24 cellular contexts compared by ENCODE assay signal in genomic region chr5:163447191-163447590, GRCh38.
"Had no signal": no experiment of that assay in that cellular context is flagged by ENCODE, and none has a peak within 500 bp of the region (broad histone marks: within the 10 kb centered on the region; RNA-seq: fewer than 3 reads in every experiment).

No MANE protein-coding gene starts in this region.

- ATAC-seq: activated CD4-positive, CD25-positive, alpha-beta regulatory T cell treated with anti-CD3 and anti-CD28 coated beads, Interleukin-2, amount 50 U/mL, for 24 hours; activated T-helper 17 cell treated with anti-CD3 and anti-CD28 coated beads, Interleukin-2, amount 50 U/mL, for 72 hours; heart right ventricle; mucosa of descending colon; pancreas; sciatic nerve; stimulated activated effector memory CD8-positive, alpha-beta T cell treated with anti-CD3 and anti-CD28 coated beads, Interleukin-12 subunit alpha, Interleukin-12 subunit beta, amount 100 ng/mL, for 72 hours; upper lobe of right lung had no signal

- H3K4me2 ChIP-seq: smooth muscle cell had no signal

- H3K27ac Mint-ChIP-seq: activated T-helper 17 cell treated with anti-CD3 and anti-CD28 coated beads, Interleukin-2, amount 50 U/mL, for 72 hours had no signal

- DNase-seq: activated CD4-positive, alpha-beta T cell treated with anti-CD3 and anti-CD28 coated beads, Interleukin-2, amount 50 U/mL, for 1 hour; activated naive CD4-positive, alpha-beta T cell; aorta; brain microvascular endothelial cell; heart right ventricle; immature natural killer cell; kidney glomerular epithelial cell; left ventricle myocardium inferior; mucosa of descending colon; naive B cell; pancreas; stimulated activated CD4-positive, alpha-beta T cell treated with anti-CD3 and anti-CD28 coated beads, Interleukin-4, amount 100 ng/mL, for 24 hours; SW 1271; T-helper 9 cell; upper lobe of right lung had no signal

- H3K27me3 Mint-ChIP-seq: activated T-helper 17 cell treated with anti-CD3 and anti-CD28 coated beads, Interleukin-2, amount 50 U/mL, for 72 hours; central memory CD8-positive, alpha-beta T cell; naive B cell had no signal

- H3K4me3 ChIP-seq: coronary artery, esophagus muscularis mucosa, heart right ventricle, left ventricle myocardium inferior, mucosa of descending colon, pancreas, smooth muscle cell, upper lobe of right lung had no signal

- H3K4me1 ChIP-seq: pancreas, upper lobe of right lung had no signal

- H3K27ac ChIP-seq: brain microvascular endothelial cell, coronary artery, esophagus muscularis mucosa, heart right ventricle, left ventricle myocardium inferior, neutrophil, pancreas, upper lobe of right lung had no signal

- H3K9me3 ChIP-seq: esophagus muscularis mucosa, heart right ventricle, left ventricle myocardium inferior, mucosa of descending colon, neutrophil, pancreas, upper lobe of right lung had no signal

- H3K9me3 Mint-ChIP-seq: activated T-helper 17 cell treated with anti-CD3 and anti-CD28 coated beads, Interleukin-2, amount 50 U/mL, for 72 hours; central memory CD8-positive, alpha-beta T cell; immature natural killer cell; naive B cell; stimulated activated effector memory CD8-positive, alpha-beta T cell treated with anti-CD3 and anti-CD28 coated beads, Interleukin-12 subunit alpha, Interleukin-12 subunit beta, amount 100 ng/mL, for 72 hours had no signal

- H3K4me3 Mint-ChIP-seq: activated T-helper 17 cell treated with anti-CD3 and anti-CD28 coated beads, Interleukin-2, amount 50 U/mL, for 72 hours; central memory CD8-positive, alpha-beta T cell; immature natural killer cell; naive B cell; stimulated activated effector memory CD8-positive, alpha-beta T cell treated with anti-CD3 and anti-CD28 coated beads, Interleukin-12 subunit alpha, Interleukin-12 subunit beta, amount 100 ng/mL, for 72 hours had no signal

- H3K4me1 Mint-ChIP-seq: central memory CD8-positive, alpha-beta T cell; naive B cell; stimulated activated effector memory CD8-positive, alpha-beta T cell treated with anti-CD3 and anti-CD28 coated beads, Interleukin-12 subunit alpha, Interleukin-12 subunit beta, amount 100 ng/mL, for 72 hours had no signal

- H3K27me3 ChIP-seq: brain microvascular endothelial cell, esophagus muscularis mucosa, heart right ventricle, neutrophil, pancreas, upper lobe of right lung had no signal
